2 cellular contexts compared by ENCODE assay signal in genomic region chr1:67558449-67559193, GRCh38.
A peak's percentile ranks its signal among the peaks of the same experiment; 100 is the strongest.
TF ChIP-seq lines count a peak whose summit lies in the region.

No MANE protein-coding gene starts in this region.

TF ChIP-seq in K562, 482 proteins besides CTCF, POLR2A, EP300 and RAD21 (continued from another document and continues in another):
- TF ChIP-seq CBFA2T2 (conservative IDR thresholded peaks at IDR 0.05) = peak; percentile 16; the same call in 1 of the 2 replicates
- TF ChIP-seq NCOA1 (IDR thresholded peaks at IDR 0.05; ENCODE audit: low read depth) = no peak
- no peak for TF ChIP-seq TAF15 (IDR thresholded peaks at IDR 0.05; ENCODE audit: low read depth, low read length)
- TF ChIP-seq SMAD3 (CRISPR knock-in tag; conservative IDR thresholded peaks at IDR 0.05) = no peak
- no peak for TF ChIP-seq FIP1L1 (IDR thresholded peaks at IDR 0.05; ENCODE audit: low read depth, low read length, poor library complexity, severe bottlenecking)
- TF ChIP-seq ZNF589 (CRISPR knock-in tag; IDR thresholded peaks at IDR 0.05; ENCODE audit: low read depth) = no peak
- no peak for TF ChIP-seq RREB1 (CRISPR knock-in tag; IDR thresholded peaks at IDR 0.05)
- peak; percentile 55; the same call in 1 of the 2 replicates for TF ChIP-seq CBFA2T3 (IDR thresholded peaks at IDR 0.05)
- TF ChIP-seq PHF20 (IDR thresholded peaks at IDR 0.05; ENCODE audit: partially characterized antibody) = peak; percentile 45
- no peak for TF ChIP-seq MTA1 (IDR thresholded peaks at IDR 0.05; ENCODE audit: borderline replicate concordance)
- no peak for TF ChIP-seq NRF1 (conservative IDR thresholded peaks at IDR 0.05 in 1 of 2, IDR thresholded peaks at IDR 0.05 in 1 of 2)
- no peak for TF ChIP-seq SIN3A (IDR thresholded peaks at IDR 0.05; ENCODE audit: borderline replicate concordance in 2 of 2, control insufficient read depth in 1 of 2, low read depth in 2 of 2, low read length in 2 of 2)
- TF ChIP-seq USF1 (CRISPR knock-in tag; IDR thresholded peaks at IDR 0.05) = no peak
- no peak for TF ChIP-seq PYGO2 (tag; IDR thresholded peaks at IDR 0.05)
- peak; percentile 59; the same call in 1 of the 2 replicates for TF ChIP-seq CEBPG (CRISPR knock-in tag; IDR thresholded peaks at IDR 0.05)
- TF ChIP-seq CEBPG (tag; conservative IDR thresholded peaks at IDR 0.05 in 1 of 2, IDR thresholded peaks at IDR 0.05 in 1 of 2) = no peak
- peak; percentile 83 for TF ChIP-seq CEBPB (tag; IDR thresholded peaks at IDR 0.05)
- 0 out of 3 replicates have a peak, but pooled peaks of 1 of the 2 experiments have one; percentile 20 for TF ChIP-seq CBX3 (IDR thresholded peaks at IDR 0.05; ENCODE audit: borderline replicate concordance in 1 of 2, low read length in 2 of 2)
- TF ChIP-seq ZNF232 (CRISPR knock-in tag; IDR thresholded peaks at IDR 0.05) = no peak
- TF ChIP-seq ZFP36 (IDR thresholded peaks at IDR 0.05; ENCODE audit: low read depth, low read length, partially characterized antibody) = peak; percentile 76
- no peak for TF ChIP-seq ZNF655 (CRISPR knock-in tag; IDR thresholded peaks at IDR 0.05)
- no peak for TF ChIP-seq ZBTB12 (CRISPR knock-in tag; IDR thresholded peaks at IDR 0.05)
- TF ChIP-seq FOS (IDR thresholded peaks at IDR 0.05; ENCODE audit: extremely low read depth, insufficient read length) = no peak
- no peak for TF ChIP-seq HNRNPK (IDR thresholded peaks at IDR 0.05; ENCODE audit: low read depth, low read length, poor library complexity, severe bottlenecking)

TF ChIP-seq in HepG2, 621 proteins besides CTCF, POLR2A, EP300 and RAD21:
- TF ChIP-seq ARID5B (CRISPR knock-in tag; IDR thresholded peaks at IDR 0.05) = peak; percentile 30; the same call in 1 of the 2 replicates
- TF ChIP-seq HDAC2 (CRISPR knock-in tag; IDR thresholded peaks at IDR 0.05) = 0 out of 2 replicates have a peak, but pooled peaks have one; percentile 2
- TF ChIP-seq ZNF652 (CRISPR knock-in tag; IDR thresholded peaks at IDR 0.05; ENCODE audit: borderline replicate concordance, low read depth) = peak; percentile 47; the same call in 1 of the 2 replicates
- peak; percentile 19; the same call in 1 of the 2 replicates for TF ChIP-seq SAP130 (CRISPR knock-in tag; IDR thresholded peaks at IDR 0.05; ENCODE audit: low read depth)
- no peak for TF ChIP-seq IRX3 (CRISPR knock-in tag; IDR thresholded peaks at IDR 0.05; ENCODE audit: borderline replicate concordance, low read depth)
- TF ChIP-seq MNT (IDR thresholded peaks at IDR 0.05) = no peak
- peak; percentile 53; the same call in 1 of the 2 replicates for TF ChIP-seq KDM1A (CRISPR knock-in tag; IDR thresholded peaks at IDR 0.05)
- TF ChIP-seq ADNP (CRISPR knock-in tag; IDR thresholded peaks at IDR 0.05) = 0 out of 2 replicates have a peak, but pooled peaks have one; percentile 10
- no peak for TF ChIP-seq KLF11 (CRISPR knock-in tag; IDR thresholded peaks at IDR 0.05)
- peak; percentile 81 for TF ChIP-seq ZMYM3 (CRISPR knock-in tag; IDR thresholded peaks at IDR 0.05)
